4 cellular contexts compared by ENCODE assay signal in the genomic region with DNA sequence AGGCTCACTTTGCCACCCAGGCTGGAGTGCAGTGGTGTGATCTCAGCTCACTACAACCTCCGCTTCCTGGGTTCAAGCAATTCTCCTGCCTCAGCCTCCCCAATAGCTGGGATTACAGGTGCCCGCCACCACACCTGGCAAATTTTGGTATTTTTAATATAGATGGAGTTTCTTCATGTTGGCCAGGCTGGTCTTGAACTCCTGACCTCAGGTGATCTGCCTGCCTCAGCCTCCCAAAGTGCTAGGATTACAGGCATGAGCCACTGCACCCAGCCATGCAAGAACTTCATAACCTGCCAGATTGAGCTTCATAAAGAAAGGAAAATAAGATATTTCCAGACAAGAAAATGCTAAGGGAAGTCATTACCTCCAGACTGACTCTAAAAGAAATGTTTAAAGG.
A peak's percentile ranks its signal among the peaks of the same experiment; 100 is the strongest.
DNase-seq lines count a peak whose midpoint lies in the region; ATAC-seq, FAIRE-seq and TF ChIP-seq lines count a peak whose summit lies in the region.
"Not testable (repeated sequence)": the region's sequence is repeated elsewhere in the genome, so short reads cannot be mapped to it uniquely, and the experiment has no call there.

No MANE protein-coding gene starts in this region.

- not testable (repeated sequence) for ATAC-seq in activated CD8-positive, alpha-beta T cell treated with anti-CD3 and anti-CD28 coated beads, Interleukin-2, amount 10 ng/mL, durations not matched to agents 7 days and 5 days

- not testable (repeated sequence) for H3K36me3 ChIP-seq in kidney (ENCODE audit: control insufficient read depth in 1 of 2, insufficient read depth in 2 of 2, low read length in 2 of 2)

- H3K27ac ChIP-seq in kidney (ENCODE audit: low read depth in 2 of 2, low read length in 2 of 2) = not testable (repeated sequence)

- intact Hi-C loops in cardiac septum (cut with DNase I); kidney (cut with DNase I): not testable (repeated sequence)

- not testable (repeated sequence) for H3K4me1 ChIP-seq in kidney (ENCODE audit: control insufficient read depth in 1 of 2, insufficient read depth in 1 of 2, low read depth in 1 of 2, low read length in 2 of 2)

- not testable (repeated sequence) for H3K36me3 Mint-ChIP-seq in activated CD8-positive, alpha-beta T cell treated with anti-CD3 and anti-CD28 coated beads, Interleukin-2, amount 10 ng/mL, durations not matched to agents 7 days and 5 days (ENCODE audit: low read depth)

- not testable (repeated sequence) for H3K4me3 Mint-ChIP-seq in activated CD8-positive, alpha-beta T cell treated with anti-CD3 and anti-CD28 coated beads, Interleukin-2, amount 10 ng/mL, durations not matched to agents 7 days and 5 days

- not testable (repeated sequence) for H3K4me3 ChIP-seq in kidney (ENCODE audit: low read length in 2 of 2)

- not testable (repeated sequence) for H3K27ac Mint-ChIP-seq in activated CD8-positive, alpha-beta T cell treated with anti-CD3 and anti-CD28 coated beads, Interleukin-2, amount 10 ng/mL, durations not matched to agents 7 days and 5 days

- not testable (repeated sequence) for TF ChIP-seq CTCF in kidney (IDR thresholded peaks at IDR 0.05; ENCODE audit: borderline replicate concordance, extremely low read depth, insufficient read depth)

- peaks cover 7 to 15% of the 10 kb centered on the region in 2 donors for H3K9me3 ChIP-seq in kidney (ENCODE audit: control insufficient read depth in 1 of 2, low read length in 2 of 2)

- not testable (repeated sequence) for H3K4me1 Mint-ChIP-seq in activated CD8-positive, alpha-beta T cell treated with anti-CD3 and anti-CD28 coated beads, Interleukin-2, amount 10 ng/mL, durations not matched to agents 7 days and 5 days (ENCODE audit: low read depth)

- not testable (repeated sequence) for FAIRE-seq in kidney (lab: Jason Lieb, UNC)

- CTCF ChIA-PET in activated CD8-positive, alpha-beta T cell treated with anti-CD3 and anti-CD28 coated beads, Interleukin-2, amount 10 ng/mL, durations not matched to agents 7 days and 5 days (lab: Charles Lee) = not testable (repeated sequence)

- H3K9ac ChIP-seq in kidney (ENCODE audit: low read length in 2 of 2) = not testable (repeated sequence)

- POLR2A ChIA-PET in activated CD8-positive, alpha-beta T cell treated with anti-CD3 and anti-CD28 coated beads, Interleukin-2, amount 10 ng/mL, durations not matched to agents 7 days and 5 days (lab: Charles Lee) = not testable (repeated sequence)

- peak; percentile 16 for DNase-seq in activated CD8-positive, alpha-beta T cell treated with anti-CD3 and anti-CD28 coated beads, Interleukin-2, amount 10 ng/mL, durations not matched to agents 7 days and 5 days
- peak; percentile 56 for DNase-seq in cardiac septum (ENCODE audit: low spot score)
- DNase-seq in kidney = peak; percentile 44
- DNase-seq in mucosa of gallbladder (ENCODE audit: low spot score) = peak; percentile 10

- H3K27me3 Mint-ChIP-seq in activated CD8-positive, alpha-beta T cell treated with anti-CD3 and anti-CD28 coated beads, Interleukin-2, amount 10 ng/mL, durations not matched to agents 7 days and 5 days (ENCODE audit: low read depth) = not testable (repeated sequence)

- H3K9me3 Mint-ChIP-seq in activated CD8-positive, alpha-beta T cell treated with anti-CD3 and anti-CD28 coated beads, Interleukin-2, amount 10 ng/mL, durations not matched to agents 7 days and 5 days (ENCODE audit: insufficient read depth) = peaks cover 57% of the 10 kb centered on the region
